In genomic region chr14:103628221-103628683, GRCh38 we compare ENCODE assay signal across 8 cellular contexts. TPM values are rescaled to one million over a fixed set of nuclear protein-coding genes. Genes with fewer than 3 reads are reported as not detected.
DNase-seq lines count a peak whose midpoint lies in the region; ATAC-seq and TF ChIP-seq lines count a peak whose summit lies in the region.

No MANE protein-coding gene starts in this region.

- H3K36me3 ChIP-seq in neuron (ENCODE audit: insufficient read depth, low read length), result peaks cover 4% of the 10 kb centered on the region

- H3K36me3 Mint-ChIP-seq in activated T-helper 2 cell treated with anti-CD3 and anti-CD28 coated beads, Interferon-gamma antibody, Interleukin-2, Interleukin-4, amounts not matched to agents 10 μg/mL and 5 μg/mL and 100 μg/mL, durations not matched to agents 14 hours and 24 hours and 36 hours (ENCODE audit: low read depth), result peaks cover 8% of the 10 kb centered on the region

- H3K9me3 Mint-ChIP-seq in activated T-helper 2 cell treated with anti-CD3 and anti-CD28 coated beads, Interferon-gamma antibody, Interleukin-2, Interleukin-4, amounts not matched to agents 10 μg/mL and 5 μg/mL and 100 μg/mL, durations not matched to agents 14 hours and 24 hours and 36 hours, result no peaks in the 10 kb centered on the region

- peak overlapping the region; percentile 82 for H3K4me3 Mint-ChIP-seq in activated T-helper 2 cell treated with anti-CD3 and anti-CD28 coated beads, Interferon-gamma antibody, Interleukin-2, Interleukin-4, amounts not matched to agents 10 μg/mL and 5 μg/mL and 100 μg/mL, durations not matched to agents 14 hours and 24 hours and 36 hours (ENCODE audit: low read depth)

- ATAC-seq in GM18873 (IDR thresholded peaks at IDR 0.05; ENCODE audit: low FRiP score, unreplicated experiment) (no peak), HG02938 (IDR thresholded peaks at IDR 0.05; ENCODE audit: unreplicated experiment) (no peak)

- intact Hi-C loops in activated T-helper 2 cell treated with anti-CD3 and anti-CD28 coated beads, Interferon-gamma antibody, Interleukin-2, Interleukin-4, amounts not matched to agents 10 μg/mL and 5 μg/mL and 100 μg/mL, durations not matched to agents 14 hours and 24 hours and 36 hours (cut with micrococcal nuclease), result loop anchor here (5.0 to 10.0 kb wide), 2 partner anchors 87 to 294 kb away; partner anchors contain the start of genes XRCC3 and ZFYVE21

- DNase-seq in GM10266 (ENCODE audit: extremely low spot score) (peak; percentile 51), glomerular visceral epithelial cell (ENCODE audit: extremely low spot score) (peak; percentile 85), DMS153 treated with DMSO at 0.1 percent for 48 hours (lab: John Stamatoyannopoulos, UW; ENCODE audit: unreplicated experiment) (no peak)
- no peak for DNase-seq in Jurkat, Clone E6-1 (ENCODE audit: low read depth, low spot score)
- no peak for DNase-seq in activated T-helper 2 cell treated with anti-CD3 and anti-CD28 coated beads, Interferon-gamma antibody, Interleukin-2, Interleukin-4, amounts not matched to agents 10 μg/mL and 5 μg/mL and 100 μg/mL, durations not matched to agents 14 hours and 24 hours and 36 hours (ENCODE audit: low spot score)

- peak overlapping the region; percentile 66 for H2AFZ ChIP-seq in neuron (ENCODE audit: low read depth, low read length)

- H3K27me3 Mint-ChIP-seq in activated T-helper 2 cell treated with anti-CD3 and anti-CD28 coated beads, Interferon-gamma antibody, Interleukin-2, Interleukin-4, amounts not matched to agents 10 μg/mL and 5 μg/mL and 100 μg/mL, durations not matched to agents 14 hours and 24 hours and 36 hours (ENCODE audit: low read depth), result no peaks in the 10 kb centered on the region

- H3K27me3 ChIP-seq in neuron (ENCODE audit: insufficient read depth, low read length), result no peaks in the 10 kb centered on the region

- H3K4me3 ChIP-seq in Jurkat, Clone E6-1 (ENCODE audit: low read length), result peak overlapping the region; percentile 72
- H3K4me3 ChIP-seq in neuron (ENCODE audit: low read length), result peak overlapping the region; percentile 98

- TF ChIP-seq CTCF in GM10266 (IDR thresholded peaks at IDR 0.05; ENCODE audit: control insufficient read depth, insufficient read depth, low read depth, missing control alignments), result no peak

- H3K4me1 ChIP-seq in neuron (ENCODE audit: insufficient read depth, low read length), result peaks cover 13% of the 10 kb centered on the region

- H3K27ac Mint-ChIP-seq in activated T-helper 2 cell treated with anti-CD3 and anti-CD28 coated beads, Interferon-gamma antibody, Interleukin-2, Interleukin-4, amounts not matched to agents 10 μg/mL and 5 μg/mL and 100 μg/mL, durations not matched to agents 14 hours and 24 hours and 36 hours, result peak overlapping the region; percentile 83

- peaks cover 22% of the 10 kb centered on the region for H3K4me1 Mint-ChIP-seq in activated T-helper 2 cell treated with anti-CD3 and anti-CD28 coated beads, Interferon-gamma antibody, Interleukin-2, Interleukin-4, amounts not matched to agents 10 μg/mL and 5 μg/mL and 100 μg/mL, durations not matched to agents 14 hours and 24 hours and 36 hours (ENCODE audit: low read depth)

- H3K9me3 ChIP-seq in neuron (ENCODE audit: low read length), result no peaks in the 10 kb centered on the region

RNA-seq across cellular contexts. Expression of gene KLC1, which starts 0.8 kb away (rescaled TPM):
- polyA plus RNA-seq in Jurkat, Clone E6-1 (2012; ENCODE audit: insufficient read depth, insufficient read length), result 62.6 TPM
- 161 and 169 TPM in 2 replicates for total RNA-seq in activated T-helper 2 cell treated with anti-CD3 and anti-CD28 coated beads, Interferon-gamma antibody, Interleukin-2, Interleukin-4, amounts not matched to agents 10 μg/mL and 5 μg/mL and 100 μg/mL, durations not matched to agents 14 hours and 24 hours and 36 hours

Comparison
In these comparisons a context has a peak if more than half of its experiments do, and no peak if none do; other contexts are left out.
1. DNase-seq: peak in GM10266 (single experiment) and glomerular visceral epithelial cell (single experiment); none in Jurkat, Clone E6-1 (single experiment), activated T-helper 2 cell treated with anti-CD3 and anti-CD28 coated beads, Interferon-gamma antibody, Interleukin-2, Interleukin-4, amounts not matched to agents 10 μg/mL and 5 μg/mL and 100 μg/mL, durations not matched to agents 14 hours and 24 hours and 36 hours (single experiment) and DMS153 treated with DMSO at 0.1 percent for 48 hours (single experiment).